Comparison of ENCODE assay signal across 34 cellular contexts in the genomic region with DNA sequence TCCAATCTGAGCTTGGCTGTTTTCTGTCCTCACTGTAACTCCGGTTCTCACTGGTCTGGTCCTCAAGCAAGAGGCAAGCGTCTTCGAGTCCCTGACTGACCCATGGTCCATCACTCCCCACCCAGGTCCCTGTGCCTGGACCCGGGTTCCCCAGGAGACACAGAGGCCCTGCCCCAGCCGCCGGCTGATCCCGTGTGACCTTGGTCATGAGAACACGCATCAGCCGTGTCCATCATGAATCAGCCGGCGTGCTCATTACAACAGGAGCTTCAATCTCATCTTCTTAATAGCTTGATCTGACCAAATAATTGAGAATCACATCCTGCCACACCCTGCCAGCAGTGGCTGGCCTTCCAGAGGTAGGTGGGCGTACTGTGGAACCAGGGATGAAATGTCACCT.
"Had no signal": no experiment of that assay in that cellular context is flagged by ENCODE, and none has a peak within 500 bp of the region (broad histone marks: within the 10 kb centered on the region; RNA-seq: fewer than 3 reads in every experiment).

No MANE protein-coding gene starts in this region.

- H3K27me3 ChIP-seq: foreskin keratinocyte had no signal

- H3K27me3 Mint-ChIP-seq: activated CD4-positive, alpha-beta T cell treated with anti-CD3 and anti-CD28 coated beads, Interleukin-2, amount 10 ng/mL, durations not matched to agents 24 days and 14 days; activated CD8-positive, alpha-beta memory T cell treated with anti-CD3 and anti-CD28 coated beads, Interleukin-2, amount 10 ng/mL, durations not matched to agents 7 days and 5 days had no signal

- H3K9me3 Mint-ChIP-seq: activated CD4-positive, alpha-beta T cell treated with anti-CD3 and anti-CD28 coated beads, Interleukin-2, amount 10 ng/mL, durations not matched to agents 24 days and 14 days; activated T-helper 1 cell treated with anti-CD3 and anti-CD28 coated beads, Interleukin-12 subunit alpha, Interleukin-12 subunit beta, Interleukin-2, Interleukin-4 antibody, amounts not matched to agents 30 ng/mL and 10 ng/mL and 1 ng/mL, durations not matched to agents 14 hours and 24 hours and 36 hours; activated T-helper 2 cell treated with anti-CD3 and anti-CD28 coated beads, Interferon-gamma antibody, Interleukin-2, Interleukin-4, amounts not matched to agents 10 μg/mL and 5 μg/mL and 100 μg/mL, durations not matched to agents 14 hours and 24 hours and 36 hours had no signal

- H3K4me3 ChIP-seq: adrenal gland, breast epithelium, esophagus muscularis mucosa, gastrocnemius medialis, heart left ventricle had no signal

- FAIRE-seq: colon had no signal

- H3K36me3 ChIP-seq: adrenal gland, breast epithelium, esophagus muscularis mucosa, gastrocnemius medialis, heart left ventricle had no signal

- ATAC-seq: activated CD4-positive, alpha-beta T cell treated with anti-CD3 and anti-CD28 coated beads for 36 hours; activated CD8-positive, alpha-beta memory T cell treated with anti-CD3 and anti-CD28 coated beads, Interleukin-2, amount 10 ng/mL, durations not matched to agents 7 days and 5 days; activated CD8-positive, alpha-beta T cell treated with anti-CD3 and anti-CD28 coated beads, Interleukin-2, amount 10 ng/mL, durations not matched to agents 7 days and 5 days; activated naive CD8-positive, alpha-beta T cell treated with anti-CD3 and anti-CD28 coated beads, Interleukin-2, amount 50 U/mL, for 24 hours; effector memory CD8-positive, alpha-beta T cell; foreskin keratinocyte; gastrocnemius medialis; heart left ventricle had no signal

- H3K36me3 Mint-ChIP-seq: activated CD4-positive, alpha-beta memory T cell treated with anti-CD3 and anti-CD28 coated beads for 36 hours; activated CD8-positive, alpha-beta memory T cell treated with anti-CD3 and anti-CD28 coated beads, Interleukin-2, amount 10 ng/mL, durations not matched to agents 7 days and 5 days; activated naive CD4-positive, alpha-beta T cell treated with anti-CD3 and anti-CD28 coated beads, Interleukin-2, amount 50 U/mL, for 24 hours; activated naive CD8-positive, alpha-beta T cell treated with anti-CD3 and anti-CD28 coated beads for 36 hours; brain had no signal

- DNase-seq: activated CD4-positive, alpha-beta memory T cell treated with anti-CD3 and anti-CD28 coated beads for 36 hours; activated CD4-positive, alpha-beta T cell treated with anti-CD3 and anti-CD28 coated beads for 36 hours; activated CD4-positive, alpha-beta T cell treated with anti-CD3 and anti-CD28 coated beads, Interleukin-2, amount 10 ng/mL, durations not matched to agents 24 days and 14 days; activated CD4-positive, CD25-positive, alpha-beta regulatory T cell; activated CD4-positive, CD25-positive, alpha-beta regulatory T cell treated with anti-CD3 and anti-CD28 coated beads, Interleukin-2, amount 50 U/mL, for 72 hours; activated CD8-positive, alpha-beta memory T cell treated with anti-CD3 and anti-CD28 coated beads, Interleukin-2, amount 10 ng/mL, durations not matched to agents 7 days and 5 days; activated CD8-positive, alpha-beta memory T cell treated with anti-CD3 and anti-CD28 coated beads, Interleukin-2, amount 50 U/mL, for 4 hours; activated CD8-positive, alpha-beta T cell treated with anti-CD3 and anti-CD28 coated beads, Interleukin-2, amount 10 ng/mL, durations not matched to agents 7 days and 5 days; activated effector memory CD4-positive, alpha-beta T cell treated with anti-CD3 and anti-CD28 coated beads, Interleukin-2, amount 50 U/mL, for 16 hours; activated naive CD4-positive, alpha-beta T cell treated with anti-CD3 and anti-CD28 coated beads for 36 hours; activated naive CD8-positive, alpha-beta T cell treated with anti-CD3 and anti-CD28 coated beads for 36 hours; activated naive CD8-positive, alpha-beta T cell treated with anti-CD3 and anti-CD28 coated beads, Interleukin-2, amount 50 U/mL, for 24 hours; activated T-cell treated with anti-CD3 and anti-CD28 coated beads, Interleukin-2, amount 50 U/mL, for 1 hour; activated T-cell treated with anti-CD3 and anti-CD28 coated beads, Interleukin-2, amount 50 U/mL, for 48 hours; amygdala; cortex of kidney; dermis blood vessel endothelial cell; effector CD4-positive, alpha-beta T cell; effector memory CD8-positive, alpha-beta T cell; erythroblast; foreskin keratinocyte; gastrocnemius medialis; glutamatergic neuron; heart left ventricle; T-helper 2 cell had no signal

- H3K27ac Mint-ChIP-seq: activated CD4-positive, alpha-beta memory T cell treated with anti-CD3 and anti-CD28 coated beads for 36 hours; activated CD4-positive, alpha-beta T cell treated with anti-CD3 and anti-CD28 coated beads for 36 hours; activated CD4-positive, alpha-beta T cell treated with anti-CD3 and anti-CD28 coated beads, Interleukin-2, amount 10 ng/mL, durations not matched to agents 24 days and 14 days; activated CD8-positive, alpha-beta memory T cell treated with anti-CD3 and anti-CD28 coated beads, Interleukin-2, amount 10 ng/mL, durations not matched to agents 7 days and 5 days; activated CD8-positive, alpha-beta T cell treated with anti-CD3 and anti-CD28 coated beads, Interleukin-2, amount 10 ng/mL, durations not matched to agents 7 days and 5 days; activated naive CD4-positive, alpha-beta T cell treated with anti-CD3 and anti-CD28 coated beads for 36 hours; activated naive CD4-positive, alpha-beta T cell treated with anti-CD3 and anti-CD28 coated beads, Interleukin-2, amount 50 U/mL, for 24 hours; activated naive CD8-positive, alpha-beta T cell treated with anti-CD3 and anti-CD28 coated beads for 36 hours; activated naive CD8-positive, alpha-beta T cell treated with anti-CD3 and anti-CD28 coated beads, Interleukin-2, amount 50 U/mL, for 24 hours; activated T-helper 1 cell treated with anti-CD3 and anti-CD28 coated beads, Interleukin-12 subunit alpha, Interleukin-12 subunit beta, Interleukin-2, Interleukin-4 antibody, amounts not matched to agents 30 ng/mL and 10 ng/mL and 1 ng/mL, durations not matched to agents 14 hours and 24 hours and 36 hours; activated T-helper 2 cell treated with anti-CD3 and anti-CD28 coated beads, Interferon-gamma antibody, Interleukin-2, Interleukin-4, amounts not matched to agents 10 μg/mL and 5 μg/mL and 100 μg/mL, durations not matched to agents 14 hours and 24 hours and 36 hours; effector memory CD8-positive, alpha-beta T cell had no signal

- H3K4me3 Mint-ChIP-seq: activated CD4-positive, alpha-beta memory T cell treated with anti-CD3 and anti-CD28 coated beads for 36 hours; activated CD4-positive, alpha-beta T cell treated with anti-CD3 and anti-CD28 coated beads for 36 hours; activated CD4-positive, alpha-beta T cell treated with anti-CD3 and anti-CD28 coated beads, Interleukin-2, amount 10 ng/mL, durations not matched to agents 24 days and 14 days; activated CD8-positive, alpha-beta memory T cell treated with anti-CD3 and anti-CD28 coated beads, Interleukin-2, amount 10 ng/mL, durations not matched to agents 7 days and 5 days; activated CD8-positive, alpha-beta T cell treated with anti-CD3 and anti-CD28 coated beads, Interleukin-2, amount 10 ng/mL, durations not matched to agents 7 days and 5 days; activated naive CD4-positive, alpha-beta T cell treated with anti-CD3 and anti-CD28 coated beads for 36 hours; activated naive CD4-positive, alpha-beta T cell treated with anti-CD3 and anti-CD28 coated beads, Interleukin-2, amount 50 U/mL, for 24 hours; activated naive CD8-positive, alpha-beta T cell treated with anti-CD3 and anti-CD28 coated beads for 36 hours; activated naive CD8-positive, alpha-beta T cell treated with anti-CD3 and anti-CD28 coated beads, Interleukin-2, amount 50 U/mL, for 24 hours; activated T-helper 1 cell treated with anti-CD3 and anti-CD28 coated beads, Interleukin-12 subunit alpha, Interleukin-12 subunit beta, Interleukin-2, Interleukin-4 antibody, amounts not matched to agents 30 ng/mL and 10 ng/mL and 1 ng/mL, durations not matched to agents 14 hours and 24 hours and 36 hours; brain; central memory CD8-positive, alpha-beta T cell; effector memory CD8-positive, alpha-beta T cell had no signal

- H3K4me1 Mint-ChIP-seq: activated CD4-positive, alpha-beta T cell treated with anti-CD3 and anti-CD28 coated beads for 36 hours; activated CD4-positive, alpha-beta T cell treated with anti-CD3 and anti-CD28 coated beads, Interleukin-2, amount 10 ng/mL, durations not matched to agents 24 days and 14 days; activated CD8-positive, alpha-beta memory T cell treated with anti-CD3 and anti-CD28 coated beads, Interleukin-2, amount 10 ng/mL, durations not matched to agents 7 days and 5 days; activated naive CD4-positive, alpha-beta T cell treated with anti-CD3 and anti-CD28 coated beads, Interleukin-2, amount 50 U/mL, for 24 hours; activated naive CD8-positive, alpha-beta T cell treated with anti-CD3 and anti-CD28 coated beads for 36 hours; activated naive CD8-positive, alpha-beta T cell treated with anti-CD3 and anti-CD28 coated beads, Interleukin-2, amount 50 U/mL, for 24 hours; central memory CD8-positive, alpha-beta T cell had no signal
